In the genomic region with DNA sequence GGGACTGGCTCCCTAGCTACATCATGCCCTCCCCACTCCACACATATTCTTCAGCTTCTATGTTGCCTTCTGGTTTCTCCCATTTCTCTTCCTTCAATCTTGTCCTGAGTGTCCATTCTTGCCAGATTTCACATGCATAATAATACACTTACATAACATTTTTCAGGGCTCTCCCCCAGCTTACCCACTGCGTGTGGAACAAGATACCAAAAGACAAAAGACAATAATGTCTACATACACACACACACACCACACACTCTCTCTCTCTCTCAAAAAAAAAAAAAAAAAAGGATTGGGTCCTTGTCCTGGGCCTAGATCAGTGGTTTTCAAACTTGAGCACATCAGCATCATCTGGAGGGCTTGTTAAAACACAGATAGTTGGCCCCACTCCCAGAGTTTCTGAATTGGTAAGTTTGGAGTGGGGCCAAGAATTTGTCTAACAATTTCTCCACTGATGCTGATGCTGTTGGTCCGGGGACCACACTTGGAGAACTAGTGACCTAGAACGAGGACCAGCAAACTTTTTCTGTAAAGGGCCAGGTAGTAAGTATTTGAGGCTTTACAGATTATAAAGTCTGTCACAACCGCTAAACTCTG, we compare ENCODE assay signal across 15 cellular contexts. TPM values are rescaled to one million over a fixed set of nuclear protein-coding genes. Genes with fewer than 3 reads are reported as not detected.
A peak's percentile ranks its signal among the peaks of the same experiment; 100 is the strongest.
DNase-seq lines count a peak whose midpoint lies in the region; ATAC-seq and TF ChIP-seq lines count a peak whose summit lies in the region.
"Had no signal": no experiment of that assay in that cellular context is flagged by ENCODE, and none has a peak within 500 bp of the region (broad histone marks: within the 10 kb centered on the region; RNA-seq: fewer than 3 reads in every experiment).

No MANE protein-coding gene starts in this region.

- CTCF ChIA-PET in activated naive CD4-positive, alpha-beta T cell treated with anti-CD3 and anti-CD28 coated beads for 36 hours (lab: Charles Lee), result no interaction called here

- no peak for TF ChIP-seq CTCF in cardiac fibroblast (IDR thresholded peaks at IDR 0.05; ENCODE audit: low read depth, low read length)
- TF ChIP-seq CTCF in glutamatergic neuron (IDR thresholded peaks at IDR 0.05; ENCODE audit: partially characterized antibody, unreplicated experiment), result no peak

- no peak for ATAC-seq in GM21447 (IDR thresholded peaks at IDR 0.05; ENCODE audit: unreplicated experiment)
- ATAC-seq: activated CD8-positive, alpha-beta memory T cell treated with anti-CD3 and anti-CD28 coated beads, Interleukin-2, amount 10 ng/mL, durations not matched to agents 7 days and 5 days had no signal

- no peaks in the 10 kb centered on the region for H3K9me3 Mint-ChIP-seq in activated naive CD4-positive, alpha-beta T cell treated with anti-CD3 and anti-CD28 coated beads, Interleukin-2, amount 50 U/mL, for 24 hours
- H3K9me3 Mint-ChIP-seq in activated naive CD4-positive, alpha-beta T cell treated with anti-CD3 and anti-CD28 coated beads for 36 hours, result no peaks in the 10 kb centered on the region
- H3K9me3 Mint-ChIP-seq in glutamatergic neuron (ENCODE audit: unreplicated experiment), result no peaks in the 10 kb centered on the region

- H3K4me3 Mint-ChIP-seq in activated naive CD4-positive, alpha-beta T cell treated with anti-CD3 and anti-CD28 coated beads, Interleukin-2, amount 50 U/mL, for 24 hours, result no peak overlapping the region
- H3K4me3 Mint-ChIP-seq in activated naive CD4-positive, alpha-beta T cell treated with anti-CD3 and anti-CD28 coated beads for 36 hours, result no peak overlapping the region
- no peak overlapping the region for H3K4me3 Mint-ChIP-seq in glutamatergic neuron (ENCODE audit: unreplicated experiment)
- H3K4me3 Mint-ChIP-seq: activated CD8-positive, alpha-beta memory T cell treated with anti-CD3 and anti-CD28 coated beads, Interleukin-2, amount 10 ng/mL, durations not matched to agents 7 days and 5 days had no signal

- peak overlapping the region; percentile 31 for H3K27ac Mint-ChIP-seq in activated naive CD4-positive, alpha-beta T cell treated with anti-CD3 and anti-CD28 coated beads, Interleukin-2, amount 50 U/mL, for 24 hours
- H3K27ac Mint-ChIP-seq in activated naive CD4-positive, alpha-beta T cell treated with anti-CD3 and anti-CD28 coated beads for 36 hours, result no peak overlapping the region
- H3K27ac Mint-ChIP-seq in glutamatergic neuron (ENCODE audit: unreplicated experiment), result no peak overlapping the region
- H3K27ac Mint-ChIP-seq: activated CD8-positive, alpha-beta memory T cell treated with anti-CD3 and anti-CD28 coated beads, Interleukin-2, amount 10 ng/mL, durations not matched to agents 7 days and 5 days had no signal

- intact Hi-C loops in activated naive CD4-positive, alpha-beta T cell treated with anti-CD3 and anti-CD28 coated beads for 36 hours (cut with micrococcal nuclease), result no loop called here

- no peaks in the 10 kb centered on the region for H3K36me3 Mint-ChIP-seq in activated naive CD4-positive, alpha-beta T cell treated with anti-CD3 and anti-CD28 coated beads, Interleukin-2, amount 50 U/mL, for 24 hours
- H3K36me3 Mint-ChIP-seq in activated naive CD4-positive, alpha-beta T cell treated with anti-CD3 and anti-CD28 coated beads for 36 hours (ENCODE audit: low read depth), result no peaks in the 10 kb centered on the region
- no peaks in the 10 kb centered on the region for H3K36me3 Mint-ChIP-seq in glutamatergic neuron (ENCODE audit: unreplicated experiment)
- H3K36me3 Mint-ChIP-seq: activated CD8-positive, alpha-beta memory T cell treated with anti-CD3 and anti-CD28 coated beads, Interleukin-2, amount 10 ng/mL, durations not matched to agents 7 days and 5 days had no signal

- H3K4me1 Mint-ChIP-seq in activated naive CD4-positive, alpha-beta T cell treated with anti-CD3 and anti-CD28 coated beads, Interleukin-2, amount 50 U/mL, for 24 hours, result no peaks in the 10 kb centered on the region
- H3K4me1 Mint-ChIP-seq in activated naive CD4-positive, alpha-beta T cell treated with anti-CD3 and anti-CD28 coated beads for 36 hours (ENCODE audit: low read depth), result peaks cover 2% of the 10 kb centered on the region
- H3K4me1 Mint-ChIP-seq in glutamatergic neuron (ENCODE audit: low read depth, unreplicated experiment), result no peaks in the 10 kb centered on the region
- H3K4me1 Mint-ChIP-seq: activated CD8-positive, alpha-beta memory T cell treated with anti-CD3 and anti-CD28 coated beads, Interleukin-2, amount 10 ng/mL, durations not matched to agents 7 days and 5 days had no signal

- no peaks in the 10 kb centered on the region for H3K27me3 Mint-ChIP-seq in activated naive CD4-positive, alpha-beta T cell treated with anti-CD3 and anti-CD28 coated beads, Interleukin-2, amount 50 U/mL, for 24 hours
- H3K27me3 Mint-ChIP-seq in activated naive CD4-positive, alpha-beta T cell treated with anti-CD3 and anti-CD28 coated beads for 36 hours (ENCODE audit: low read depth), result no peaks in the 10 kb centered on the region
- H3K27me3 Mint-ChIP-seq in glutamatergic neuron (ENCODE audit: unreplicated experiment), result no peaks in the 10 kb centered on the region

- no peak for DNase-seq in activated naive CD4-positive, alpha-beta T cell treated with anti-CD3 and anti-CD28 coated beads for 36 hours
- DNase-seq in NCI-H69 (lab: John Stamatoyannopoulos, UW) (peak; percentile 64), cardiac fibroblast (ENCODE audit: low read depth in 2 of 2) (peak; percentile 47 to 54), CD1c-positive myeloid dendritic cell (ENCODE audit: extremely low spot score) (no peak), glutamatergic neuron (no peak)
- no peak for DNase-seq in stimulated activated CD4-positive, alpha-beta T cell treated with anti-CD3 and anti-CD28 coated beads, Interleukin-4, amount 100 ng/mL, for 24 hours
- DNase-seq: activated CD8-positive, alpha-beta memory T cell treated with anti-CD3 and anti-CD28 coated beads, Interleukin-2, amount 10 ng/mL, durations not matched to agents 7 days and 5 days; activated naive CD4-positive, alpha-beta T cell treated with anti-CD3 and anti-CD28 coated beads, Interleukin-2, amount 50 U/mL, for 16 hours; esophagus squamous epithelium; Kasumi-1; NCI-H510A treated with DMSO at 0.1 percent for 48 hours; stimulated activated CD4-positive, alpha-beta T cell treated with anti-CD3 and anti-CD28 coated beads, Interleukin-12 subunit alpha, Interleukin-12 subunit beta, amount 100 ng/mL, for 4 hours had no signal

- no peak overlapping the region for H3K4me3 ChIP-seq in cardiac fibroblast (replicated peaks in 1 of 2; ENCODE audit: low read depth in 2 of 2, low read length in 2 of 2)
- H3K4me3 ChIP-seq: esophagus squamous epithelium, thoracic aorta had no signal

RNA-seq across cellular contexts. Expression of a gene that starts 6.5 kb away (rescaled TPM):
- under 1 TPM; 0.36 to 0.44 TPM for total RNA-seq in activated naive CD4-positive, alpha-beta T cell treated with anti-CD3 and anti-CD28 coated beads for 36 hours
- total RNA-seq in glutamatergic neuron (ENCODE audit: unreplicated experiment), result 55.7 TPM
- total RNA-seq: activated CD8-positive, alpha-beta memory T cell treated with anti-CD3 and anti-CD28 coated beads, Interleukin-2, amount 10 ng/mL, durations not matched to agents 7 days and 5 days had no signal

RNA-seq across cellular contexts. Expression of a gene that starts 10.3 kb away (rescaled TPM):
- total RNA-seq in activated naive CD4-positive, alpha-beta T cell treated with anti-CD3 and anti-CD28 coated beads for 36 hours, result 1 to 10 TPM; 3.6 to 3.9 TPM
- 34.3 TPM for total RNA-seq in glutamatergic neuron (ENCODE audit: unreplicated experiment)

Comparison
In these comparisons a context has a peak if more than half of its experiments do, and no peak if none do; other contexts are left out.
1. DNase-seq: peak in NCI-H69 (single experiment) and cardiac fibroblast (2 of 2); none in activated naive CD4-positive, alpha-beta T cell treated with anti-CD3 and anti-CD28 coated beads for 36 hours (single experiment), CD1c-positive myeloid dendritic cell (single experiment), glutamatergic neuron (single experiment) and stimulated activated CD4-positive, alpha-beta T cell treated with anti-CD3 and anti-CD28 coated beads, Interleukin-4, amount 100 ng/mL, for 24 hours (single experiment).
2. RNA of a gene that starts 6.5 kb away (total RNA-seq): 55.7 TPM in glutamatergic neuron (single experiment); 0.36 to 0.44 TPM in activated naive CD4-positive, alpha-beta T cell treated with anti-CD3 and anti-CD28 coated beads for 36 hours; every median in the first group is over 10 times any median in the second.